In the genomic region with DNA sequence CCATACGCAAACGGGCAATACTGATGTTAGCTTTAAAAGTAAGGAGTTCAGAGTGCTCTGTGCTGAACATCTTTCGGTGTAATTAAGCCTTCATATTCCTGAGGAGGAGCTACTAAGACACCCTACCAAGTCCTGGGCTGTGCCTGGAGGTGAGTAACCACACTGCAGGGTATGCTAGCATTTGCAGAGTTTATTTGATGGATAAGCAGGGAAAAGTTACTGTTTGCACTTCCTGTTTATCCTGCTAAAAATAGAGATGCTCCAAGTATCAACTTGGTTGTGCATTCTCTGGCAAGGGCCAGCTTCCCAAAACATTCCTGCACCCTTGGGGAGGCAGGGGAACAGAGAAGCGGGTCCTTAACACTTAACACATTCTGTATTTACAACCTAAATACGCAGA, we compare ENCODE assay signal across 1 cellular context.
TF ChIP-seq lines count a peak whose summit lies in the region.

No MANE protein-coding gene starts in this region.

TF ChIP-seq in WTC11, 78 proteins besides CTCF, POLR2A, EP300 and RAD21 (continued from another document):
- TF ChIP-seq, protein P1, sequence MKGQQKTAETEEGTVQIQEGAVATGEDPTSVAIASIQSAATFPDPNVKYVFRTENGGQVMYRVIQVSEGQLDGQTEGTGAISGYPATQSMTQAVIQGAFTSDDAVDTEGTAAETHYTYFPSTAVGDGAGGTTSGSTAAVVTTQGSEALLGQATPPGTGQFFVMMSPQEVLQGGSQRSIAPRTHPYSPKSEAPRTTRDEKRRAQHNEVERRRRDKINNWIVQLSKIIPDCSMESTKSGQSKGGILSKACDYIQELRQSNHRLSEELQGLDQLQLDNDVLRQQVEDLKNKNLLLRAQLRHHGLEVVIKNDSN (CRISPR knock-in tag; IDR thresholded peaks at IDR 0.05): no peak
- TF ChIP-seq GABPB1 (CRISPR knock-in tag; IDR thresholded peaks at IDR 0.05): no peak
